8 cellular contexts compared by ENCODE assay signal in the genomic region with DNA sequence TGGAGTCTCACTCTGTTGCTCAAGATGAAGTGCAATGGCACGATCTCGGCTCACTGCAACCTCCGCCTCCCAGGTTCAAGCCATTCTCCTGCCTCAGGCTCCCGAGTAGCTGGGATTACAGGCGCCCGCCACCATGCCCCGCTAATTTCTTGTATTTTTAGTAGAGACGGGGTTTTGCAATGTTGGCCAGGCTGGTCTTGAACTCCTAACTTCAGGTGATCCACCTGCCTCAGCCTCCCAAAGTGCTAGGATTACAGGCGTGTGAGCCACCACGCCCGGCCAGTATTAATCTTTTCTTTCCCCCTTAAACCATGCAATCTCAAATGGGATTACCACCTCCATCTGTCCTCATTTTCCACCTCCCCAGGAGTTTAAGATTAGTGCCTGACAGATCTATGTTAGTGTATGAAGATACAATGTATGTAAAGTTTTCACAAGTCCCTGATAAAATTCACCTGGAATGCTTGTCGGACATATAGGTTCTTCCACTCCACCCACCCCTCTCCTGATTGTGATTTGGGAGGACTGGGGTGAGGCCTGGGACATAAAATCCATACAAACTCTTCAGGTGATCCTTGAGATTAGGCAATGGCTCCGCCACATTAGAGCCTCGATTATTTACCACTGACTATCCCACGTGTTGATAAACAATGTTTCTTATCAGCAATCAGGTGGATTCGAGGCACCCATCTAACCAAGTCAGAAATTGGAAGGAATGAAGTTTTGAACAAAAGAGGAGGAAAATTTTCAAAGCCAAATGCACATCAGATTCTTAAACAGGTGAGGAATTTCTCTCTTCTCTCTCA. TPM values are rescaled to one million over a fixed set of nuclear protein-coding genes. Genes with fewer than 3 reads are reported as not detected.
DNase-seq lines count a peak whose midpoint lies in the region; ATAC-seq and TF ChIP-seq lines count a peak whose summit lies in the region.

No MANE protein-coding gene starts in this region.

- H3K4me1 ChIP-seq in Caco-2 (no peaks in the 10 kb centered on the region; the same call in 1 of the 2 replicates), OCI-LY3 (ENCODE audit: low read length) (peaks cover 18% of the 10 kb centered on the region), ovary (ENCODE audit: insufficient read depth) (peaks cover 10% of the 10 kb centered on the region)

- peaks cover 61% of the 10 kb centered on the region for H3K79me2 ChIP-seq in OCI-LY3 (ENCODE audit: low read length)

- WGBS in ovary, 3 donors, result 53 to 64% (median 63%) methylated on average over 16 of the region's 16 CpGs

- H3K27ac ChIP-seq in OCI-LY3 (ENCODE audit: low read length) (no peak overlapping the region), ovary (no peak overlapping the region)

- H3K27ac Mint-ChIP-seq in Caco-2 (ENCODE audit: unreplicated experiment), result peak overlapping the region; percentile 92

- TSS peak; percentile 58 for BruUV-seq in Caco-2 (replicated peaks; lab: Mats Ljungman, UMichigan)

- H3K27me3 Mint-ChIP-seq in Caco-2 (ENCODE audit: insufficient read depth, unreplicated experiment), result no peaks in the 10 kb centered on the region

- H3K4me3 ChIP-seq in Caco-2 (ENCODE audit: low read depth, low read length) (peak overlapping the region; percentile 62), OCI-LY3 (ENCODE audit: low read length) (peak overlapping the region; percentile 96), epithelial cell of esophagus (ENCODE audit: low read length) (peak overlapping the region; percentile 82), ovary (peak overlapping the region; percentile 92)

- TF ChIP-seq EP300 in ovary (IDR thresholded peaks at IDR 0.05), result no peak

- ATAC-seq in GM21576 (IDR thresholded peaks at IDR 0.05; ENCODE audit: unreplicated experiment), result no peak
- no peak for ATAC-seq in HG02973 (IDR thresholded peaks at IDR 0.05; ENCODE audit: unreplicated experiment)

- H3K36me3 Mint-ChIP-seq in Caco-2 (ENCODE audit: insufficient read depth, unreplicated experiment), result peaks cover 8% of the 10 kb centered on the region

- H3K4me1 Mint-ChIP-seq in Caco-2 (ENCODE audit: low read depth, unreplicated experiment), result peaks cover 10% of the 10 kb centered on the region

- H3K9me3 Mint-ChIP-seq in Caco-2 (ENCODE audit: unreplicated experiment), result no peaks in the 10 kb centered on the region

- H3K9me3 ChIP-seq in Caco-2 (no peaks in the 10 kb centered on the region), OCI-LY3 (ENCODE audit: insufficient read depth, low read length) (no peaks in the 10 kb centered on the region), ovary (no peaks in the 10 kb centered on the region)

- no peak overlapping the region for H2AFZ ChIP-seq in OCI-LY3 (ENCODE audit: low read depth, low read length)

- peak overlapping the region; percentile 99 for H3K4me2 ChIP-seq in OCI-LY3 (ENCODE audit: low read length)

- H3K36me3 ChIP-seq in Caco-2 (ENCODE audit: control insufficient read depth, insufficient read depth, low read length) (no peaks in the 10 kb centered on the region), OCI-LY3 (replicated peaks; ENCODE audit: low read depth, low read length) (no peaks in the 10 kb centered on the region), ovary (no peaks in the 10 kb centered on the region)

- H3K4me3 Mint-ChIP-seq in Caco-2 (ENCODE audit: unreplicated experiment), result peak overlapping the region; percentile 95

- TF ChIP-seq POLR2A in ovary (IDR thresholded peaks at IDR 0.05), result no peak

- H3K9ac ChIP-seq in OCI-LY3 (ENCODE audit: low read length), result peak overlapping the region; percentile 89

- POLR2A ChIA-PET in Caco-2 (lab: Charles Lee), result interaction anchor here (0.6 kb wide), 1 partner anchor 74 kb away, joined by 9 read pairs; no protein-coding TSS in a partner anchor

- no peak for DNase-seq in Caco-2
- DNase-seq in epithelial cell of esophagus (ENCODE audit: low read depth), result no peak
- no peak for DNase-seq in ovary
- DNase-seq in SKM-1 treated with dmso at 0.1 percent for 144 hours (lab: John Stamatoyannopoulos, UW; ENCODE audit: unreplicated experiment), result no peak
- no peak for DNase-seq in NCI-H69 (lab: John Stamatoyannopoulos, UW)

- peaks cover 6% of the 10 kb centered on the region; the same call in 1 of the 2 replicates for H4K20me1 ChIP-seq in OCI-LY3 (ENCODE audit: insufficient read depth, low read length)

- intact Hi-C loops in Caco-2 (cut with micrococcal nuclease; ENCODE audit: unreplicated experiment), result loop anchor here (1.0 kb wide), 1 partner anchor 58 kb away; a partner anchor contains a TSS
- intact Hi-C loops in ovary (cut with DNase I), result loop anchor here in 1 of 4 donors (5.0 kb wide), 1 partner anchor 304 kb away; a partner anchor contains a TSS

- H3K27me3 ChIP-seq in Caco-2 (replicated peaks; ENCODE audit: control insufficient read depth, insufficient read depth, low read length), result no peaks in the 10 kb centered on the region
- H3K27me3 ChIP-seq in OCI-LY3 (ENCODE audit: low read depth, low read length), result 0 out of 2 replicates have a peak, but pooled peaks cover 7% of the 10 kb centered on the region
- no peaks in the 10 kb centered on the region for H3K27me3 ChIP-seq in ovary

- TF ChIP-seq CTCF in Caco-2 (IDR thresholded peaks at IDR 0.05; ENCODE audit: insufficient read depth in 1 of 2, low read depth in 1 of 2, low read length in 1 of 2, severe bottlenecking in 1 of 2, unreplicated experiment in 1 of 2), result no peak
- no peak for TF ChIP-seq CTCF in OCI-LY3 (IDR thresholded peaks at IDR 0.05; ENCODE audit: low read depth, low read length)
- no peak for TF ChIP-seq CTCF in epithelial cell of esophagus (IDR thresholded peaks at IDR 0.05; ENCODE audit: insufficient read depth, low read depth, low read length, missing control alignments)
- no peak for TF ChIP-seq CTCF in ovary (IDR thresholded peaks at IDR 0.05)

- CTCF ChIA-PET in Caco-2 (lab: Charles Lee), result interaction anchor here (0.8 to 1.6 kb wide), 4 partner anchors 12 to 58 kb away, joined by 5 to 12 read pairs (median 6); a partner anchor contains a TSS

RNA-seq across cellular contexts. Expression of a gene that starts 1.2 kb away (rescaled TPM):
- 91.3 and 97.0 TPM in 2 replicates for total RNA-seq in Caco-2 (2022)
- 10 to 100 TPM; 32.7 to 65.0 (median 56.3) TPM for total RNA-seq in ovary
- polyA plus RNA-seq in ovary, result 10 to 100 TPM; 50.5 to 55.6 TPM

RNA-seq across cellular contexts. Expression of a gene that starts 58.1 kb away (rescaled TPM):
- total RNA-seq in Caco-2 (2022) (2.9 and 5.1 TPM in 2 replicates), ovary (1 to 10 TPM in 5 of 7 donors, under 1 TPM in 2; 0.48 to 3.1 (median 1.4) TPM)
- 1 to 10 TPM in 1 of 2 donors, under 1 TPM in 1; 0.47 to 1.2 TPM for polyA plus RNA-seq in ovary
